Comparison of ENCODE assay signal across 20 cellular contexts in genomic region chr19:30106417-30107095, GRCh38.
"Had no signal": no experiment of that assay in that cellular context is flagged by ENCODE, and none has a peak within 500 bp of the region (broad histone marks: within the 10 kb centered on the region; RNA-seq: fewer than 3 reads in every experiment).

No MANE protein-coding gene starts in this region.

- H3K79me2 ChIP-seq: parathyroid adenoma had no signal

- H3K27me3 Mint-ChIP-seq: memory B cell, type B pancreatic cell had no signal

- H3K4me3 Mint-ChIP-seq: endodermal cell, immature natural killer cell, memory B cell, mesothelial cell of epicardium, natural killer cell, neural progenitor cell, type B pancreatic cell had no signal

- H3K36me3 ChIP-seq: left lung, lower lobe of right lung, neural progenitor cell, right atrium auricular region, sigmoid colon had no signal

- H2AFZ ChIP-seq: neural progenitor cell, parathyroid adenoma had no signal

- H3K4me3 ChIP-seq: coronary artery, left lung, lower lobe of right lung, neural progenitor cell, right atrium auricular region, sigmoid colon, skin epidermis had no signal

- H3K4me1 Mint-ChIP-seq: endodermal cell, immature natural killer cell, memory B cell, mesothelial cell of epicardium, natural killer cell had no signal

- H3K9me3 Mint-ChIP-seq: endodermal cell, immature natural killer cell, natural killer cell, type B pancreatic cell had no signal

- H3K27me3 ChIP-seq: foreskin keratinocyte, neural progenitor cell, right atrium auricular region had no signal

- H3K36me3 Mint-ChIP-seq: immature natural killer cell, memory B cell, mesothelial cell of epicardium, natural killer cell, neural progenitor cell, type B pancreatic cell had no signal

- H3K27ac Mint-ChIP-seq: endodermal cell, immature natural killer cell, memory B cell, mesothelial cell of epicardium, natural killer cell, type B pancreatic cell had no signal

- H3K4me2 ChIP-seq: neural progenitor cell had no signal

- H3K4me1 ChIP-seq: foreskin keratinocyte, left lung, lower lobe of right lung, neural progenitor cell, parathyroid adenoma, right atrium auricular region, sigmoid colon had no signal

- DNase-seq: effector CD4-positive, alpha-beta T cell; endodermal cell; erythroblast; foreskin keratinocyte; immature natural killer cell; left lung; lower lobe of right lung; natural killer cell; occipital lobe; sigmoid colon; stimulated activated CD4-positive, alpha-beta T cell treated with anti-CD3 and anti-CD28 coated beads, Interleukin-12 subunit alpha, Interleukin-12 subunit beta, amount 100 ng/mL, for 4 hours; stimulated activated naive CD4-positive, alpha-beta T cell had no signal

- H3K9me3 ChIP-seq: left lung, lower lobe of right lung, right atrium auricular region, sigmoid colon had no signal

- H3K27ac ChIP-seq: coronary artery, foreskin keratinocyte, left lung, lower lobe of right lung, neural progenitor cell, parathyroid adenoma, right atrium auricular region, sigmoid colon, skin epidermis had no signal
